In genomic region chrX:17976955-17977354, GRCh38 we compare ENCODE assay signal across 9 cellular contexts.
"Had no signal": no experiment of that assay in that cellular context is flagged by ENCODE, and none has a peak within 500 bp of the region (broad histone marks: within the 10 kb centered on the region; RNA-seq: fewer than 3 reads in every experiment).

No MANE protein-coding gene starts in this region.

- H3K4me3 ChIP-seq: GM23338, K562 had no signal

- ATAC-seq: GM23338, HepG2, K562 had no signal

- H3K27ac ChIP-seq: HL-60 had no signal

- H3K4me2 ChIP-seq: GM23338 had no signal

- H2AFZ ChIP-seq: GM23338 had no signal

- DNase-seq: H9, HCEC 1CT, HFFc6, IMR-90, KG1 had no signal
